30 cellular contexts compared by ENCODE assay signal in genomic region chr16:88506723-88507122, GRCh38.
"Had no signal": no experiment of that assay in that cellular context is flagged by ENCODE, and none has a peak within 500 bp of the region (broad histone marks: within the 10 kb centered on the region; RNA-seq: fewer than 3 reads in every experiment).

No MANE protein-coding gene starts in this region.

- H3K27ac ChIP-seq: cardiac muscle cell, RWPE1 had no signal

- H3K4me3 Mint-ChIP-seq: activated CD4-positive, alpha-beta T cell treated with anti-CD3 and anti-CD28 coated beads, Interleukin-2, amount 10 ng/mL, durations not matched to agents 24 days and 14 days; activated CD8-positive, alpha-beta T cell treated with anti-CD3 and anti-CD28 coated beads for 36 hours; activated naive CD8-positive, alpha-beta T cell treated with anti-CD3 and anti-CD28 coated beads for 36 hours; activated T-cell treated with anti-CD3 and anti-CD28 coated beads, Interleukin-2, amount 50 U/mL, for 72 hours; activated T-helper 17 cell treated with anti-CD3 and anti-CD28 coated beads, Interleukin-2, amount 50 U/mL, for 72 hours had no signal

- H3K36me3 ChIP-seq: cardiac muscle cell had no signal

- DNase-seq: activated CD4-positive, alpha-beta T cell treated with anti-CD3 and anti-CD28 coated beads, Interleukin-2, amount 10 ng/mL, durations not matched to agents 24 days and 14 days; activated CD4-positive, alpha-beta T cell treated with anti-CD3 and anti-CD28 coated beads, Interleukin-2, amount 50 U/mL, for 4 hours; activated CD8-positive, alpha-beta T cell treated with anti-CD3 and anti-CD28 coated beads for 36 hours; activated effector memory CD4-positive, alpha-beta T cell treated with anti-CD3 and anti-CD28 coated beads, Interleukin-2, amount 50 U/mL, for 16 hours; activated naive CD4-positive, alpha-beta T cell; activated naive CD4-positive, alpha-beta T cell treated with anti-CD3 and anti-CD28 coated beads, Interleukin-2, amount 50 U/mL, for 16 hours; activated naive CD8-positive, alpha-beta T cell treated with anti-CD3 and anti-CD28 coated beads for 36 hours; activated T-cell treated with anti-CD3 and anti-CD28 coated beads, Interleukin-2, amount 50 U/mL, for 1 hour; activated T-cell treated with anti-CD3 and anti-CD28 coated beads, Interleukin-2, amount 50 U/mL, for 72 hours; amniotic stem cell; aorta; NCI-H1092 treated with DMSO at 0.1 percent for 48 hours; NCI-H1417; NCI-H146; NCI-H187; NCI-H2029 treated with DMSO at 0.1 percent for 48 hours; NCI-H2107; NCI-H2171; NCI-H510A; NCI-H526; NCI-H748 treated with DMSO at 0.1 percent for 48 hours; NK-92 treated with Interleukin-12 subunit alpha and Interleukin-12 subunit beta, amount 100 ng/mL, for 24 hours; SIG-M5; SW 1271; T-helper 1 cell; T1000 had no signal

- H3K27ac Mint-ChIP-seq: activated CD4-positive, alpha-beta T cell treated with anti-CD3 and anti-CD28 coated beads, Interleukin-2, amount 10 ng/mL, durations not matched to agents 24 days and 14 days; activated CD8-positive, alpha-beta T cell treated with anti-CD3 and anti-CD28 coated beads for 36 hours; activated naive CD8-positive, alpha-beta T cell treated with anti-CD3 and anti-CD28 coated beads for 36 hours; activated T-cell treated with anti-CD3 and anti-CD28 coated beads, Interleukin-2, amount 50 U/mL, for 72 hours; activated T-helper 17 cell treated with anti-CD3 and anti-CD28 coated beads, Interleukin-2, amount 50 U/mL, for 72 hours had no signal

- H3K27me3 Mint-ChIP-seq: activated CD4-positive, alpha-beta T cell treated with anti-CD3 and anti-CD28 coated beads, Interleukin-2, amount 10 ng/mL, durations not matched to agents 24 days and 14 days; activated CD8-positive, alpha-beta T cell treated with anti-CD3 and anti-CD28 coated beads for 36 hours; activated naive CD8-positive, alpha-beta T cell treated with anti-CD3 and anti-CD28 coated beads for 36 hours; activated T-helper 17 cell treated with anti-CD3 and anti-CD28 coated beads, Interleukin-2, amount 50 U/mL, for 72 hours had no signal

- H3K4me3 ChIP-seq: cardiac muscle cell had no signal

- ATAC-seq: activated CD8-positive, alpha-beta T cell treated with anti-CD3 and anti-CD28 coated beads for 36 hours; activated T-cell treated with anti-CD3 and anti-CD28 coated beads, Interleukin-2, amount 50 U/mL, for 72 hours; activated T-helper 17 cell treated with anti-CD3 and anti-CD28 coated beads, Interleukin-2, amount 50 U/mL, for 72 hours; Right ventricle myocardium inferior had no signal

- H3K4me1 Mint-ChIP-seq: activated naive CD8-positive, alpha-beta T cell treated with anti-CD3 and anti-CD28 coated beads for 36 hours; activated T-helper 17 cell treated with anti-CD3 and anti-CD28 coated beads, Interleukin-2, amount 50 U/mL, for 72 hours had no signal

- H3K27me3 ChIP-seq: cardiac muscle cell had no signal

- H3K9me3 Mint-ChIP-seq: activated CD4-positive, alpha-beta T cell treated with anti-CD3 and anti-CD28 coated beads, Interleukin-2, amount 10 ng/mL, durations not matched to agents 24 days and 14 days; activated CD8-positive, alpha-beta T cell treated with anti-CD3 and anti-CD28 coated beads for 36 hours; activated naive CD8-positive, alpha-beta T cell treated with anti-CD3 and anti-CD28 coated beads for 36 hours; activated T-cell treated with anti-CD3 and anti-CD28 coated beads, Interleukin-2, amount 50 U/mL, for 72 hours; activated T-helper 17 cell treated with anti-CD3 and anti-CD28 coated beads, Interleukin-2, amount 50 U/mL, for 72 hours had no signal
